Comparison of ENCODE assay signal across 8 cellular contexts in genomic region chr15:44719293-44719999, GRCh38. TPM values are rescaled to one million over a fixed set of nuclear protein-coding genes. Genes with fewer than 3 reads are reported as not detected.
DNase-seq lines count a peak whose midpoint lies in the region; ATAC-seq and TF ChIP-seq lines count a peak whose summit lies in the region.

No MANE protein-coding gene starts in this region.

- H3K4me3 ChIP-seq in SU-DHL-6 (ENCODE audit: insufficient read depth, low read length, poor library complexity, severe bottlenecking), result peak overlapping the region; percentile 8
- H3K4me3 ChIP-seq in subcutaneous abdominal adipose tissue (ENCODE audit: low read depth in 1 of 5, low read length in 5 of 5), result no peak overlapping the region
- H3K4me3 ChIP-seq in ovary, result no peak overlapping the region

- peaks cover 82% of the 10 kb centered on the region for H3K36me3 Mint-ChIP-seq in effector memory CD8-positive, alpha-beta T cell (ENCODE audit: insufficient read depth)

- peaks cover 82% of the 10 kb centered on the region for H3F3A ChIP-seq in SU-DHL-6 (ENCODE audit: insufficient read depth)

- peaks cover 9% of the 10 kb centered on the region; the same call in 1 of the 2 replicates for H4K20me1 ChIP-seq in SU-DHL-6 (ENCODE audit: low read depth, low read length)

- peak overlapping the region; percentile 47 for H3K9ac ChIP-seq in SU-DHL-6 (ENCODE audit: low read length)
- no peak overlapping the region for H3K9ac ChIP-seq in subcutaneous abdominal adipose tissue (ENCODE audit: low read length in 5 of 5)

- H3K9me3 Mint-ChIP-seq in effector memory CD8-positive, alpha-beta T cell, result no peaks in the 10 kb centered on the region

- no peak for TF ChIP-seq EP300 in ovary (IDR thresholded peaks at IDR 0.05)

- H3K9me2 ChIP-seq in SU-DHL-6 (replicated peaks; ENCODE audit: insufficient read depth, low read length), result no peaks in the 10 kb centered on the region

- no peak overlapping the region for H2AFZ ChIP-seq in SU-DHL-6 (ENCODE audit: low read depth, low read length, severe bottlenecking)

- TF ChIP-seq POLR2A in ovary (IDR thresholded peaks at IDR 0.05), result no peak

- peak overlapping the region; percentile 100 for H3K4me3 Mint-ChIP-seq in effector memory CD8-positive, alpha-beta T cell

- intact Hi-C loops in ovary (cut with DNase I), result loop anchor here in 1 of 4 donors (10.0 kb wide), 1 partner anchor 465 kb away; the partner anchor contains the start of gene SHF

- peak; percentile 43 for ATAC-seq in HG03039 (IDR thresholded peaks at IDR 0.05; ENCODE audit: unreplicated experiment)
- ATAC-seq in effector memory CD8-positive, alpha-beta T cell (replicated peaks), result peak; percentile 64

- H3K4me2 ChIP-seq in SU-DHL-6 (ENCODE audit: low read depth, low read length, poor library complexity, severe bottlenecking), result peak overlapping the region; percentile 64

- TF ChIP-seq CTCF in SU-DHL-6 (IDR thresholded peaks at IDR 0.05; ENCODE audit: insufficient read depth, low read length, poor library complexity, severe bottlenecking), result no peak
- TF ChIP-seq CTCF in ovary (IDR thresholded peaks at IDR 0.05), result no peak

- H3K27ac ChIP-seq in SU-DHL-6 (ENCODE audit: low read depth, low read length) (peak overlapping the region; percentile 95), subcutaneous abdominal adipose tissue (ENCODE audit: low read depth, low read length) (peak overlapping the region; percentile 44), ovary (no peak overlapping the region)

- H3K4me1 Mint-ChIP-seq in effector memory CD8-positive, alpha-beta T cell (ENCODE audit: low read depth in 2 of 2), result peaks cover 62 to 85% of the 10 kb centered on the region in 2 donors

- peaks cover 12% of the 10 kb centered on the region for H3K79me2 ChIP-seq in SU-DHL-6 (ENCODE audit: insufficient read depth, low read length)

- H3K27me3 ChIP-seq in SU-DHL-6 (ENCODE audit: low read length), result no peaks in the 10 kb centered on the region
- no peaks in the 10 kb centered on the region for H3K27me3 ChIP-seq in subcutaneous abdominal adipose tissue (ENCODE audit: control insufficient read depth in 5 of 5, insufficient read depth in 4 of 5, low read length in 5 of 5)
- no peaks in the 10 kb centered on the region for H3K27me3 ChIP-seq in ovary

- no peaks in the 10 kb centered on the region for H3K27me3 Mint-ChIP-seq in effector memory CD8-positive, alpha-beta T cell

- peak overlapping the region; percentile 88 to 100 for H3K27ac Mint-ChIP-seq in effector memory CD8-positive, alpha-beta T cell

- H3K9me3 ChIP-seq in SU-DHL-6 (ENCODE audit: insufficient read depth, low read length) (no peaks in the 10 kb centered on the region), subcutaneous abdominal adipose tissue (ENCODE audit: control insufficient read depth in 5 of 5, low read length in 5 of 5) (no peaks in the 10 kb centered on the region), ovary (no peaks in the 10 kb centered on the region)

- H3K36me3 ChIP-seq in SU-DHL-6 (ENCODE audit: low read length) (peaks cover 35% of the 10 kb centered on the region), subcutaneous abdominal adipose tissue (ENCODE audit: control insufficient read depth in 5 of 5, insufficient read depth in 5 of 5, low read length in 5 of 5) (peaks cover 40 to 45% (median 41%) of the 10 kb centered on the region in 5 donors), ovary (no peaks in the 10 kb centered on the region)

- WGBS in ovary, 3 donors, result 72 to 84% (median 77%) methylated on average over 4 of the region's 4 CpGs

- H3K4me1 ChIP-seq in subcutaneous abdominal adipose tissue (ENCODE audit: control insufficient read depth in 5 of 5, insufficient read depth in 5 of 5, low read length in 5 of 5) (peaks cover 0 to 31% (median 10%) of the 10 kb centered on the region in 5 donors), ovary (ENCODE audit: insufficient read depth) (peaks cover 1% of the 10 kb centered on the region)

- peak; percentile 25 for DNase-seq in SKM-1 treated with dmso at 0.1 percent for 144 hours (lab: John Stamatoyannopoulos, UW; ENCODE audit: unreplicated experiment)
- no peak for DNase-seq in SKM-1 (lab: John Stamatoyannopoulos, UW; ENCODE audit: unreplicated experiment)
- peak in 2 of 3 experiments; percentile 46 to 58 for DNase-seq in effector memory CD8-positive, alpha-beta T cell
- no peak for DNase-seq in putamen (ENCODE audit: low spot score)
- DNase-seq in ovary, result no peak

RNA-seq across cellular contexts. Expression of gene B2M, which starts 8.1 kb away (rescaled TPM):
- total RNA-seq in ovary, result 1,000 to 10,000 TPM in 4 of 7 donors, 100 to 1,000 TPM in 3; 827 to 3,158 (median 1,148) TPM
- polyA plus RNA-seq in ovary, result 1,000 to 10,000 TPM; 2,417 to 6,504 TPM

RNA-seq across cellular contexts. Expression of gene PATL2, which starts 8.3 kb away (rescaled TPM):
- 1 to 10 TPM in 5 of 7 donors, under 1 TPM in 2; 0.20 to 1.9 (median 1.2) TPM for total RNA-seq in ovary
- 1 to 10 TPM; 1.3 to 2.3 TPM for polyA plus RNA-seq in ovary

RNA-seq across cellular contexts. Expression of gene TRIM69, which starts 16.9 kb away (rescaled TPM):
- total RNA-seq in ovary, result 10 to 100 TPM in 6 of 7 donors, 1 to 10 TPM in 1; 7.0 to 25.5 (median 19.7) TPM
- 10 to 100 TPM; 16.3 to 51.4 TPM for polyA plus RNA-seq in ovary

RNA-seq across cellular contexts. Expression of gene SPG11, which starts 56.0 kb away (rescaled TPM):
- 10 to 100 TPM; 40.3 to 79.8 (median 53.7) TPM for total RNA-seq in ovary
- polyA plus RNA-seq in ovary, result 10 to 100 TPM; 25.4 to 40.4 TPM

Comparison
In these comparisons a context has a peak if more than half of its experiments do, and no peak if none do; other contexts are left out.
1. DNase-seq: peak in SKM-1 treated with dmso at 0.1 percent for 144 hours (single experiment) and effector memory CD8-positive, alpha-beta T cell (2 of 3); none in SKM-1 (single experiment), putamen (single experiment) and ovary (0 of 5).
2. H3K27ac ChIP-seq: peak in SU-DHL-6 (single experiment) and subcutaneous abdominal adipose tissue (single experiment); none in ovary (0 of 2).